In genomic region chr1:151680391-151680790, GRCh38 we compare ENCODE assay signal across 1 cellular context.
TF ChIP-seq lines count a peak whose summit lies in the region.

No MANE protein-coding gene starts in this region.

TF ChIP-seq in SK-N-SH, 30 proteins besides CTCF, POLR2A, EP300 and RAD21 (continued from another document):
- TF ChIP-seq MAX (IDR thresholded peaks at IDR 0.05; ENCODE audit: low read depth), result no peak
- TF ChIP-seq TAF1 (IDR thresholded peaks at IDR 0.05; ENCODE audit: borderline replicate concordance, low read depth, low read length), result no peak
- TF ChIP-seq RFX5 (IDR thresholded peaks at IDR 0.05; ENCODE audit: low read length), result no peak
- no peak for TF ChIP-seq CHD2 (IDR thresholded peaks at IDR 0.05; ENCODE audit: low read length, partially characterized antibody)
- no peak for TF ChIP-seq FOXJ3 (CRISPR knock-in tag; IDR thresholded peaks at IDR 0.05)
- no peak for TF ChIP-seq YY1 (IDR thresholded peaks at IDR 0.05; ENCODE audit: low read depth)
- no peak for TF ChIP-seq EZH2phosphoT487 (IDR thresholded peaks at IDR 0.05; ENCODE audit: borderline replicate concordance, low read depth)
- TF ChIP-seq MXI1 (IDR thresholded peaks at IDR 0.05; ENCODE audit: low read depth, low read length), result no peak
- TF ChIP-seq USF2 (IDR thresholded peaks at IDR 0.05; ENCODE audit: borderline replicate concordance, low read depth, low read length), result no peak
- no peak for TF ChIP-seq IRF3 (IDR thresholded peaks at IDR 0.05; ENCODE audit: low read depth, low read length)
- TF ChIP-seq USF1 (IDR thresholded peaks at IDR 0.05; ENCODE audit: borderline replicate concordance, low read depth), result no peak
- no peak for TF ChIP-seq GABPA (IDR thresholded peaks at IDR 0.05; ENCODE audit: low read depth)
- no peak for TF ChIP-seq ZBTB33 (IDR thresholded peaks at IDR 0.05; ENCODE audit: borderline replicate concordance, low read depth)
- no peak for TF ChIP-seq MEF2A (IDR thresholded peaks at IDR 0.05; ENCODE audit: borderline replicate concordance, low read depth)
- no peak for TF ChIP-seq NRF1 (IDR thresholded peaks at IDR 0.05; ENCODE audit: low read depth, low read length)
- TF ChIP-seq SIN3A (IDR thresholded peaks at IDR 0.05; ENCODE audit: borderline replicate concordance, low read depth, low read length), result no peak
